18 cellular contexts compared by ENCODE assay signal in the genomic region with DNA sequence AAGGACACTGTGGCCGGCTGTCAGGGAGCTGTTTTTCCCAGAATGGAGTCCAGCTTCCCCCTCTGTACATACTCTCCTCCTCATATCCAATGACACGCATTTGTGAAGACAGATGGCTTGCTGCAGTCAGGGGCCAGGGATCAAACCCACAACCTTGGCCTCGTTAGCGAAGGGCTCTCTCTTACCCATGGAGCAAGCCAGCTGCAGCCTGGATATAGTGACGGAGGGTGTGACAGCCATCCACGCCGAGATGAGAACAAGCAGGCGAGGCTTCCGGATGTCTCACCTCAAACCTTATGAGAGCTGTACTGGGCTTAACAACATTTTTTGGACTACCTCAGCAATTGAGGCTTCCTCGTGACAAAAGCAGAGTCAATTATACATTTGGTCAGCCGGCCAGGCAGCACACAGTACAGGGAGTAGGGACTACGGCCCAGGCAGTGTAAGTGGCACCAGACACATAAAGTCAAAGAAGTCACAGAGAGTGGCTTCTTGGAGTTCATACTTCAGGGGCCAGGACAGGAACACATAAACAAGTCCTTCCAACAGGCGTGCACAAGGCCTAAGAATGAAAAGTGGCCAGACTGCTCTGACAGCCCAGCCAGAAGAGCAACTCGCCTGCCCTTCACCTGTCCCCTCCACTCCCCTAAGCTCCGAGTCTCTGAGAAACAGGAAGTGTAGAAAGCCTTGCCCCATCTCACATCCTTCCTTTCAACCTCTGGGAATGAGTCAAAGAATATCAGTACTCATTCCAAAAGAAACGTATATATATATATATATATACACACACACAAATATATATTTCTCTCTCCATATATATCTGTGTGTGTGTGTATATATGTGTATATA.
A peak's percentile ranks its signal among the peaks of the same experiment; 100 is the strongest.
DNase-seq lines count a peak whose midpoint lies in the region; ATAC-seq and TF ChIP-seq lines count a peak whose summit lies in the region.
"Had no signal": no experiment of that assay in that cellular context is flagged by ENCODE, and none has a peak within 500 bp of the region (broad histone marks: within the 10 kb centered on the region; RNA-seq: fewer than 3 reads in every experiment).

No MANE protein-coding gene starts in this region.

- no peak overlapping the region for H2BK5ac ChIP-seq in neuronal stem cell (ENCODE audit: low read length)

- H3K9me3 ChIP-seq in right atrium auricular region (no peaks in the 10 kb centered on the region), neuronal stem cell (replicated peaks in 1 of 2; ENCODE audit: control insufficient read depth in 2 of 2, insufficient read depth in 1 of 2, low read depth in 1 of 2, low read length in 2 of 2) (no peaks in the 10 kb centered on the region)
- H3K9me3 ChIP-seq: MG63 had no signal

- peaks cover 0 to 30% of the 10 kb centered on the region in 2 donors for H3K4me1 ChIP-seq in right atrium auricular region
- H3K4me1 ChIP-seq in neuronal stem cell (ENCODE audit: control insufficient read depth in 2 of 2, insufficient read depth in 1 of 2, low read depth in 1 of 2, low read length in 2 of 2): peaks cover 1 to 16% of the 10 kb centered on the region in 2 donors

- WGBS in neuronal stem cell (ENCODE audit: extremely low coverage in 2 of 2, insufficient read length in 2 of 2, insufficient replicate concordance in 1 of 2), 2 donors: no CpG with 5 or more reads among the region's 16 CpGs

- peak overlapping the region; percentile 26 for H3K23ac ChIP-seq in neuronal stem cell (ENCODE audit: low read depth, low read length, poor library complexity)

- no peak overlapping the region for H3K4me2 ChIP-seq in neuronal stem cell (ENCODE audit: insufficient read depth, low read length, poor library complexity, severe bottlenecking)

- H2AK5ac ChIP-seq in neuronal stem cell (ENCODE audit: low read depth, low read length): no peak overlapping the region

- ATAC-seq in left cardiac atrium: no peak

- H3K14ac ChIP-seq in neuronal stem cell (ENCODE audit: low read length): no peak overlapping the region

- TF ChIP-seq CTCF in right atrium auricular region (IDR thresholded peaks at IDR 0.05) (no peak), VCaP (conservative IDR thresholded peaks at IDR 0.05) (no peak)

- no peak overlapping the region for H2BK15ac ChIP-seq in neuronal stem cell (ENCODE audit: low read length)

- H4K91ac ChIP-seq in neuronal stem cell (ENCODE audit: low read depth, low read length, poor library complexity): no peak overlapping the region

- DNase-seq in right atrium auricular region (ENCODE audit: low spot score) (no peak), left cardiac atrium (no peak), neuronal stem cell (ENCODE audit: low spot score) (no peak), NK-92 (lab: John Stamatoyannopoulos, UW; ENCODE audit: unreplicated experiment) (no peak), posterior cingulate gyrus (no peak), substantia nigra (lab: John Stamatoyannopoulos, UW) (no peak)
- DNase-seq in activated T-cell treated with anti-CD3 and anti-CD28 coated beads, Interleukin-2, amount 50 U/mL, for 48 hours: no peak
- DNase-seq: activated CD4-positive, alpha-beta T cell treated with anti-CD3 and anti-CD28 coated beads for 1 hour; CD4-positive, alpha-beta T cell; DMS79; effector CD8-positive, alpha-beta T cell; glutamatergic neuron; IMR-90; MG63; NCI-H187; NCI-H226; stimulated activated CD8-positive, alpha-beta memory T cell treated with anti-CD3 and anti-CD28 coated beads, Interleukin-4, amount 100 ng/mL, for 48 hours had no signal

- no peak overlapping the region for H2AFZ ChIP-seq in neuronal stem cell (ENCODE audit: low read length)

- intact Hi-C loops in left cardiac atrium (cut with DNase I) (no loop called here), posterior cingulate gyrus (cut with DNase I) (loop anchor here (2.0 kb wide), 1 partner anchor 58 kb away; no protein-coding TSS in a partner anchor)

- no peak overlapping the region for H2BK12ac ChIP-seq in neuronal stem cell (ENCODE audit: low read length)

- no peak overlapping the region for H3K18ac ChIP-seq in neuronal stem cell (ENCODE audit: low read length)

- H3K9ac ChIP-seq in neuronal stem cell (ENCODE audit: low read depth, low read length, poor library complexity): no peak overlapping the region

- H3K79me1 ChIP-seq in neuronal stem cell (ENCODE audit: low read depth, low read length): no peaks in the 10 kb centered on the region

- H3K27me3 ChIP-seq in right atrium auricular region (no peaks in the 10 kb centered on the region), neuronal stem cell (ENCODE audit: control insufficient read depth in 3 of 3, insufficient read depth in 3 of 3, low read depth in 1 of 3, low read length in 3 of 3) (no peaks in the 10 kb centered on the region)
- H3K27me3 ChIP-seq: MG63 had no signal

- no peak overlapping the region for H2BK120ac ChIP-seq in neuronal stem cell (ENCODE audit: low read depth, low read length)

- H3K4ac ChIP-seq in neuronal stem cell (ENCODE audit: low read length): no peak overlapping the region

- H3K36me3 ChIP-seq in right atrium auricular region (no peaks in the 10 kb centered on the region), neuronal stem cell (replicated peaks in 1 of 2; ENCODE audit: control insufficient read depth in 2 of 2, insufficient read depth in 2 of 2, low read length in 2 of 2) (no peaks in the 10 kb centered on the region)
- H3K36me3 ChIP-seq: MG63 had no signal

- H3K4me3 ChIP-seq in right atrium auricular region (no peak overlapping the region), neuronal stem cell (ENCODE audit: low read length in 2 of 2) (no peak overlapping the region)
- H3K4me3 ChIP-seq: MG63 had no signal

- peak overlapping the region; percentile 7 to 81 for H3K27ac ChIP-seq in right atrium auricular region
- H3K27ac ChIP-seq in VCaP: peak overlapping the region; percentile 42
- no peak overlapping the region for H3K27ac ChIP-seq in neuronal stem cell (replicated peaks; ENCODE audit: low read length)
- H3K27ac ChIP-seq in substantia nigra (ENCODE audit: low read depth, low read length, poor library complexity, severe bottlenecking): no peak overlapping the region

- no peak overlapping the region for H4K8ac ChIP-seq in neuronal stem cell (ENCODE audit: low read depth, low read length)

Comparison
In these comparisons a context has a peak if more than half of its experiments do, and no peak if none do; other contexts are left out.
1. H3K27ac ChIP-seq: peak in right atrium auricular region (2 of 2) and VCaP (single experiment); none in neuronal stem cell (single experiment) and substantia nigra (single experiment).